28 cellular contexts compared by ENCODE assay signal in genomic region chr11:16703795-16704194, GRCh38.
"Had no signal": no experiment of that assay in that cellular context is flagged by ENCODE, and none has a peak within 500 bp of the region (broad histone marks: within the 10 kb centered on the region; RNA-seq: fewer than 3 reads in every experiment).

No MANE protein-coding gene starts in this region.

- ATAC-seq: effector memory CD8-positive, alpha-beta T cell; esophagus mucosa; foreskin keratinocyte; gastrocnemius medialis; gastroesophageal sphincter; heart left ventricle; heart right ventricle had no signal

- H3K9me3 Mint-ChIP-seq: dendritic cell treated with granulocyte-macrophage colony-stimulating factor and Interleukin-4, amounts not matched to agents 40 ng/mL and 50 ng/mL, for 4 days; effector memory CD8-positive, alpha-beta T cell; endodermal cell had no signal

- H3K4me3 Mint-ChIP-seq: dendritic cell treated with granulocyte-macrophage colony-stimulating factor and Interleukin-4, amounts not matched to agents 40 ng/mL and 50 ng/mL, for 4 days; effector memory CD8-positive, alpha-beta T cell; endodermal cell had no signal

- H3K27ac ChIP-seq: colonic mucosa, coronary artery, dorsolateral prefrontal cortex, epithelial cell of prostate, esophagus muscularis mucosa, esophagus squamous epithelium, foreskin keratinocyte, gastrocnemius medialis, gastroesophageal sphincter, heart left ventricle, heart right ventricle had no signal

- H3K27me3 ChIP-seq: dorsolateral prefrontal cortex, esophagus muscularis mucosa, gastrocnemius medialis, gastroesophageal sphincter, heart left ventricle, heart right ventricle had no signal

- H3K27ac Mint-ChIP-seq: dendritic cell treated with granulocyte-macrophage colony-stimulating factor and Interleukin-4, amounts not matched to agents 40 ng/mL and 50 ng/mL, for 4 days; effector memory CD8-positive, alpha-beta T cell; endodermal cell had no signal

- H3K27me3 Mint-ChIP-seq: dendritic cell treated with granulocyte-macrophage colony-stimulating factor and Interleukin-4, amounts not matched to agents 40 ng/mL and 50 ng/mL, for 4 days had no signal

- H3K9me3 ChIP-seq: colonic mucosa, esophagus muscularis mucosa, esophagus squamous epithelium, gastrocnemius medialis, gastroesophageal sphincter, heart left ventricle, heart right ventricle had no signal

- H3K4me1 Mint-ChIP-seq: endodermal cell had no signal

- H3K4me3 ChIP-seq: colonic mucosa, coronary artery, dorsolateral prefrontal cortex, esophagus muscularis mucosa, esophagus squamous epithelium, gastrocnemius medialis, gastroesophageal sphincter, heart left ventricle, heart right ventricle had no signal

- H3K4me1 ChIP-seq: colonic mucosa, esophagus muscularis mucosa, esophagus squamous epithelium, foreskin keratinocyte, gastrocnemius medialis, gastroesophageal sphincter, heart left ventricle, heart right ventricle had no signal

- FAIRE-seq: colon, endometrium, frontal cortex had no signal

- DNase-seq: colonic mucosa; cortex of kidney; dermis blood vessel endothelial cell; dorsolateral prefrontal cortex; effector CD4-positive, alpha-beta T cell; effector CD8-positive, alpha-beta T cell; effector memory CD4-positive, alpha-beta T cell; effector memory CD8-positive, alpha-beta T cell; endodermal cell; erythroblast; esophagus squamous epithelium; foreskin fibroblast; foreskin keratinocyte; foreskin melanocyte; gastrocnemius medialis; glutamatergic neuron; head of caudate nucleus; heart left ventricle; heart right ventricle had no signal

- H3K36me3 ChIP-seq: colonic mucosa, esophagus muscularis mucosa, esophagus squamous epithelium, gastrocnemius medialis, gastroesophageal sphincter, heart left ventricle, heart right ventricle had no signal
